In genomic region chr2:197793456-197793855, GRCh38 we compare ENCODE assay signal across 31 cellular contexts. TPM values are rescaled to one million over a fixed set of nuclear protein-coding genes. Genes with fewer than 3 reads are reported as not detected.
"Had no signal": no experiment of that assay in that cellular context is flagged by ENCODE, and none has a peak within 500 bp of the region (broad histone marks: within the 10 kb centered on the region; RNA-seq: fewer than 3 reads in every experiment).

No MANE protein-coding gene starts in this region.

- DNase-seq: hypothalamus; immature natural killer cell; kidney; lower lobe of right lung; mammary epithelial cell; mesenchymal stem cell; naive thymus-derived CD8-positive, alpha-beta T cell; nucleus accumbens; pancreas; posterior cingulate gyrus; retina; right lobe of liver; stimulated activated CD4-positive, alpha-beta T cell treated with anti-CD3 and anti-CD28 coated beads, Interleukin-1b, Interleukin-23, amount 100 ng/mL, for 48 hours; stimulated activated CD4-positive, alpha-beta T cell treated with anti-CD3 and anti-CD28 coated beads, Interleukin-2, amount 100 ng/mL, for 48 hours; stimulated activated CD4-positive, alpha-beta T cell treated with anti-CD3 and anti-CD28 coated beads, Interleukin-4, amount 100 ng/mL, for 4 hours; stimulated activated CD8-positive, alpha-beta memory T cell treated with anti-CD3 and anti-CD28 coated beads, Interleukin-4, amount 100 ng/mL, for 48 hours; stimulated activated naive CD4-positive, alpha-beta T cell treated with Interleukin-2 at 50 U/mL for 16 hours; stimulated activated naive CD8-positive, alpha-beta T cell treated with anti-CD3 and anti-CD28 coated beads, Interleukin-15, amount 100 ng/mL, for 72 hours; substantia nigra; uterus had no signal

- H3K27ac ChIP-seq: lower lobe of right lung, pancreas, prostate gland, right lobe of liver, tibial nerve, uterus had no signal

- H3K36me3 ChIP-seq: lower lobe of right lung, pancreas, prostate gland, right lobe of liver, tibial nerve, uterus had no signal

- H3K9me3 ChIP-seq: lower lobe of right lung, pancreas, prostate gland, right lobe of liver, tibial nerve, uterus had no signal

- H3K4me1 ChIP-seq: lower lobe of right lung, pancreas, prostate gland, right lobe of liver, tibial nerve, uterus had no signal

- H3K4me3 ChIP-seq: lower lobe of right lung, pancreas, prostate gland, right lobe of liver, smooth muscle cell, tibial nerve, uterus had no signal

- ATAC-seq: lower lobe of right lung; naive thymus-derived CD8-positive, alpha-beta T cell; pancreas; right lobe of liver; stimulated activated memory B cell treated with anti-CD40 and anti-IgM and Interleukin-4, amounts not matched to agents 10 μg/mL and 1 μg/mL and 100 μg/mL, for 72 hours; stimulated activated naive CD8-positive, alpha-beta T cell treated with anti-CD3 and anti-CD28 coated beads, Interleukin-15, amount 100 ng/mL, for 72 hours had no signal

- H3K27me3 ChIP-seq: right lobe of liver, uterus had no signal

RNA-seq across cellular contexts. Expression of gene BOLL, which starts 8.3 kb away (rescaled TPM):
- total RNA-seq: kidney; liver; lower lobe of right lung; mammary epithelial cell; mucosa of gallbladder; naive thymus-derived CD8-positive, alpha-beta T cell; neural crest cell; osteoblast; pancreas; right lobe of liver; smooth muscle cell; temporal lobe; tibial nerve; ureter; uterus had no signal
- polyA plus RNA-seq: liver; mammary epithelial cell; naive thymus-derived CD8-positive, alpha-beta T cell; pancreas; smooth muscle cell; thymus had no signal

RNA-seq across cellular contexts. Expression of gene PLCL1, which starts 10.9 kb away (rescaled TPM):
- polyA plus RNA-seq: mammary epithelial cell had no signal
